ENCODE assay signal across 9 cellular contexts in genomic region chr6:70414813-70415212, GRCh38. TPM values are rescaled to one million over a fixed set of nuclear protein-coding genes. Genes with fewer than 3 reads are reported as not detected.
DNase-seq lines count a peak whose midpoint lies in the region; ATAC-seq, FAIRE-seq and TF ChIP-seq lines count a peak whose summit lies in the region.
"Had no signal": no experiment of that assay in that cellular context is flagged by ENCODE, and none has a peak within 500 bp of the region (broad histone marks: within the 10 kb centered on the region; RNA-seq: fewer than 3 reads in every experiment).

No MANE protein-coding gene starts in this region.

- CTCF ChIA-PET in MCF 10A (lab: Yijun Ruan, JAX): interaction anchor here (0.7 to 3.0 kb wide), 7 partner anchors 44 to 541 kb away, joined by 3 to 29 read pairs (median 5); no protein-coding TSS in a partner anchor

- no peak for ATAC-seq in activated T-helper 17 cell treated with anti-CD3 and anti-CD28 coated beads, Interleukin-2, amount 50 U/mL, for 72 hours (replicated peaks)
- no peak for ATAC-seq in thoracic aorta (ENCODE audit: insufficient number of reproducible peaks, low FRiP score, low read depth)

- TSS peak; percentile 32 for BruUV-seq in MCF 10A (replicated peaks; lab: Mats Ljungman, UMichigan)

- DNase-seq in MCF 10A (ENCODE audit: unreplicated experiment) (no peak), breast epithelium (ENCODE audit: low spot score in 2 of 2) (no peak), thoracic aorta (ENCODE audit: low spot score) (no peak), activated gamma-delta T cell (lab: John Stamatoyannopoulos, UW) (no peak), occipital lobe (lab: John Stamatoyannopoulos, UW) (no peak)
- no peak for DNase-seq in effector memory CD4-positive, alpha-beta T cell

- TF ChIP-seq POLR2A in breast epithelium (IDR thresholded peaks at IDR 0.05): no peak

- H3K27me3 Mint-ChIP-seq in MCF 10A (ENCODE audit: insufficient read depth, unreplicated experiment): no peaks in the 10 kb centered on the region
- H3K27me3 Mint-ChIP-seq in activated T-helper 17 cell treated with anti-CD3 and anti-CD28 coated beads, Interleukin-2, amount 50 U/mL, for 72 hours: no peaks in the 10 kb centered on the region

- H3K36me3 ChIP-seq in breast epithelium: no peaks in the 10 kb centered on the region
- no peaks in the 10 kb centered on the region for H3K36me3 ChIP-seq in thoracic aorta
- H3K36me3 ChIP-seq in effector memory CD4-positive, alpha-beta T cell (ENCODE audit: control insufficient read depth, insufficient read depth, low read length): no peaks in the 10 kb centered on the region

- H3K9me3 Mint-ChIP-seq in MCF 10A (ENCODE audit: unreplicated experiment): no peaks in the 10 kb centered on the region
- no peaks in the 10 kb centered on the region for H3K9me3 Mint-ChIP-seq in activated T-helper 17 cell treated with anti-CD3 and anti-CD28 coated beads, Interleukin-2, amount 50 U/mL, for 72 hours

- H3K4me1 Mint-ChIP-seq in MCF 10A (ENCODE audit: insufficient read depth, unreplicated experiment): no peaks in the 10 kb centered on the region
- peaks cover 14% of the 10 kb centered on the region for H3K4me1 Mint-ChIP-seq in activated T-helper 17 cell treated with anti-CD3 and anti-CD28 coated beads, Interleukin-2, amount 50 U/mL, for 72 hours

- H3K4me3 ChIP-seq in breast epithelium (no peak overlapping the region), thoracic aorta (peak overlapping the region; percentile 92)
- no peak overlapping the region for H3K4me3 ChIP-seq in effector memory CD4-positive, alpha-beta T cell (ENCODE audit: insufficient read depth, low read depth, low read length, poor library complexity, severe bottlenecking)

- TF ChIP-seq CTCF in MCF 10A (IDR thresholded peaks at IDR 0.05; ENCODE audit: unreplicated experiment) (no peak), breast epithelium (IDR thresholded peaks at IDR 0.05) (no peak), thoracic aorta (IDR thresholded peaks at IDR 0.05) (no peak)

- intact Hi-C loops in MCF 10A (cut with micrococcal nuclease) (loop anchor here (1.0 to 5.0 kb wide), 2 partner anchors 103 to 272 kb away; no protein-coding TSS in a partner anchor), breast epithelium (cut with DNase I; ENCODE audit: low total_unique reads) (no loop called here)

- H3K4me1 ChIP-seq in breast epithelium (no peaks in the 10 kb centered on the region), thoracic aorta (ENCODE audit: control insufficient read depth in 1 of 2, low read depth in 2 of 2) (peaks cover 13 to 18% of the 10 kb centered on the region in 2 donors)
- H3K4me1 ChIP-seq in effector memory CD4-positive, alpha-beta T cell (ENCODE audit: control insufficient read depth, insufficient read depth, low read length, poor library complexity, severe bottlenecking): peaks cover 9% of the 10 kb centered on the region

- POLR2A ChIA-PET in MCF 10A (lab: Yijun Ruan, JAX): interaction anchor here (0.6 to 5.3 kb wide), 8 partner anchors 13 to 1805 kb away, joined by 3 to 97 read pairs (median 14); partner anchors contain the start of gene SMAP1

- H3K27ac ChIP-seq in breast epithelium: no peak overlapping the region
- no peak overlapping the region for H3K27ac ChIP-seq in thoracic aorta
- no peak overlapping the region for H3K27ac ChIP-seq in effector memory CD4-positive, alpha-beta T cell (ENCODE audit: insufficient read depth, low read length, poor library complexity, severe bottlenecking)

- H3K9me3 ChIP-seq in breast epithelium (no peaks in the 10 kb centered on the region), thoracic aorta (no peaks in the 10 kb centered on the region)
- H3K9me3 ChIP-seq in effector memory CD4-positive, alpha-beta T cell (ENCODE audit: control insufficient read depth, low read length): no peaks in the 10 kb centered on the region

- FAIRE-seq in islet of Langerhans (lab: Jason Lieb, UNC): peak; percentile 27
- FAIRE-seq: endometrium had no signal

- no peaks in the 10 kb centered on the region for H3K27me3 ChIP-seq in breast epithelium
- no peaks in the 10 kb centered on the region for H3K27me3 ChIP-seq in thoracic aorta (replicated peaks; ENCODE audit: insufficient read depth)
- H3K27me3 ChIP-seq in effector memory CD4-positive, alpha-beta T cell (replicated peaks; ENCODE audit: control insufficient read depth, insufficient read depth, low read length, poor library complexity, severe bottlenecking): no peaks in the 10 kb centered on the region

- H3K27ac Mint-ChIP-seq in MCF 10A (ENCODE audit: low read depth, unreplicated experiment): peak overlapping the region; percentile 75
- peak overlapping the region; percentile 94 for H3K27ac Mint-ChIP-seq in activated T-helper 17 cell treated with anti-CD3 and anti-CD28 coated beads, Interleukin-2, amount 50 U/mL, for 72 hours

- peak overlapping the region; percentile 92 for H3K4me3 Mint-ChIP-seq in MCF 10A (ENCODE audit: unreplicated experiment)
- peak overlapping the region; percentile 91 for H3K4me3 Mint-ChIP-seq in activated T-helper 17 cell treated with anti-CD3 and anti-CD28 coated beads, Interleukin-2, amount 50 U/mL, for 72 hours

- peaks cover 5% of the 10 kb centered on the region for H3K36me3 Mint-ChIP-seq in MCF 10A (ENCODE audit: insufficient read depth, unreplicated experiment)
- H3K36me3 Mint-ChIP-seq in activated T-helper 17 cell treated with anti-CD3 and anti-CD28 coated beads, Interleukin-2, amount 50 U/mL, for 72 hours (ENCODE audit: low read depth): peaks cover 23% of the 10 kb centered on the region

RNA-seq across cellular contexts. Expression of gene FAM135A, which starts 1.5 kb away (rescaled TPM):
- total RNA-seq in MCF 10A (2022) (20.4 and 22.0 TPM in 2 replicates), breast epithelium (10 to 100 TPM; 25.9 to 34.2 (median 30.2) TPM), thoracic aorta (10 to 100 TPM; 28.0 to 40.3 TPM), occipital lobe (161 TPM)
- total RNA-seq in activated T-helper 17 cell treated with anti-CD3 and anti-CD28 coated beads, Interleukin-2, amount 50 U/mL, for 72 hours: 1 to 10 TPM; 8.0 to 8.5 TPM
